ENCODE assay signal across 8 cellular contexts in genomic region chr10:88932539-88933256, GRCh38. TPM values are rescaled to one million over a fixed set of nuclear protein-coding genes. Genes with fewer than 3 reads are reported as not detected.
DNase-seq lines count a peak whose midpoint lies in the region; ATAC-seq and TF ChIP-seq lines count a peak whose summit lies in the region.

No MANE protein-coding gene starts in this region.

- H3K27ac ChIP-seq in C4-2B: no peak overlapping the region

- H3K4me3 ChIP-seq in fibroblast of pulmonary artery (replicated peaks; ENCODE audit: low read depth, low read length): no peak overlapping the region

- H3K36me3 Mint-ChIP-seq in activated T-cell treated with anti-CD3 and anti-CD28 coated beads, Interleukin-2, amount 50 U/mL, for 24 hours (ENCODE audit: low read depth): peaks cover 10% of the 10 kb centered on the region
- H3K36me3 Mint-ChIP-seq in neural crest cell (ENCODE audit: low read depth): no peaks in the 10 kb centered on the region

- H3K4me1 Mint-ChIP-seq in activated T-cell treated with anti-CD3 and anti-CD28 coated beads, Interleukin-2, amount 50 U/mL, for 24 hours (ENCODE audit: low read depth): peaks cover 21% of the 10 kb centered on the region
- peaks cover 13% of the 10 kb centered on the region for H3K4me1 Mint-ChIP-seq in neural crest cell

- H3K27me3 Mint-ChIP-seq in activated T-cell treated with anti-CD3 and anti-CD28 coated beads, Interleukin-2, amount 50 U/mL, for 24 hours: no peaks in the 10 kb centered on the region
- no peaks in the 10 kb centered on the region for H3K27me3 Mint-ChIP-seq in neural crest cell (ENCODE audit: low read depth)

- ATAC-seq in GM19023 (IDR thresholded peaks at IDR 0.05; ENCODE audit: unreplicated experiment) (peak; percentile 55), HG03565 (IDR thresholded peaks at IDR 0.05; ENCODE audit: unreplicated experiment) (peak; percentile 49)

- H3K9me3 Mint-ChIP-seq in activated T-cell treated with anti-CD3 and anti-CD28 coated beads, Interleukin-2, amount 50 U/mL, for 24 hours: no peaks in the 10 kb centered on the region
- H3K9me3 Mint-ChIP-seq in neural crest cell: no peaks in the 10 kb centered on the region

- TF ChIP-seq CTCF in C4-2B (conservative IDR thresholded peaks at IDR 0.05) (peak; percentile 76), fibroblast of pulmonary artery (IDR thresholded peaks at IDR 0.05; ENCODE audit: low read length, missing control alignments) (peak; percentile 97), neural crest cell (conservative IDR thresholded peaks at IDR 0.05) (peak; percentile 91)

- DNase-seq in NCI-H774 (lab: John Stamatoyannopoulos, UW) (peak; percentile 53), fibroblast of pulmonary artery (ENCODE audit: low read depth) (peak; percentile 86), neural crest cell (ENCODE audit: low read depth, low spot score) (peak; percentile 31), ureter (ENCODE audit: low spot score) (peak; percentile 72)
- peak; percentile 48 for DNase-seq in activated T-cell treated with anti-CD3 and anti-CD28 coated beads, Interleukin-2, amount 50 U/mL, for 24 hours

- peak overlapping the region; percentile 57 for H3K27ac Mint-ChIP-seq in activated T-cell treated with anti-CD3 and anti-CD28 coated beads, Interleukin-2, amount 50 U/mL, for 24 hours
- no peak overlapping the region for H3K27ac Mint-ChIP-seq in neural crest cell (ENCODE audit: unreplicated experiment)

- H3K4me3 Mint-ChIP-seq in activated T-cell treated with anti-CD3 and anti-CD28 coated beads, Interleukin-2, amount 50 U/mL, for 24 hours: no peak overlapping the region
- H3K4me3 Mint-ChIP-seq in neural crest cell: no peak overlapping the region

RNA-seq across cellular contexts. Expression of gene ACTA2, which starts 19.9 kb away (rescaled TPM):
- total RNA-seq in neural crest cell (7.0 and 7.6 TPM in 2 replicates), ureter (1,405 TPM)

RNA-seq across cellular contexts. Expression of gene STAMBPL1, which starts 52.7 kb away (rescaled TPM):
- total RNA-seq in neural crest cell (3.4 and 4.1 TPM in 2 replicates), ureter (13.2 TPM)

RNA-seq across cellular contexts. Expression of gene FAS, which starts 57.9 kb away (rescaled TPM):
- total RNA-seq in neural crest cell: 2.2 and 2.3 TPM in 2 replicates
- 34.7 TPM for total RNA-seq in ureter

Comparison
In these comparisons a context has a peak if more than half of its experiments do, and no peak if none do; other contexts are left out.
1. DNase-seq: peak in every context shown above with its lines; median percentile 86 in fibroblast of pulmonary artery; 72 in ureter; 53 in NCI-H774; 48 in activated T-cell treated with anti-CD3 and anti-CD28 coated beads, Interleukin-2, amount 50 U/mL, for 24 hours; 31 in neural crest cell.
2. RNA of gene ACTA2, which starts 19.9 kb away (total RNA-seq): 1,405 TPM in ureter (single experiment); 7.0 to 7.6 TPM in neural crest cell; every median in the first group is over 100 times any median in the second.
3. RNA of gene FAS, which starts 57.9 kb away (total RNA-seq): 34.7 TPM in ureter (single experiment); 2.2 to 2.3 TPM in neural crest cell; every median in the first group is over 10 times any median in the second.
4. Peak in every context shown above with its lines, with median percentiles within 50 percentile points of each other: CTCF ChIP-seq.